1 cellular context compared by ENCODE assay signal in genomic region chr11:14374922-14375630, GRCh38.
TF ChIP-seq lines count a peak whose summit lies in the region.

No MANE protein-coding gene starts in this region.

TF ChIP-seq in H1, 55 proteins besides CTCF, POLR2A, EP300 and RAD21:
- TF ChIP-seq ATF3 (IDR thresholded peaks at IDR 0.05; ENCODE audit: insufficient read depth, low read depth, low read length) (no peak), NRF1 (IDR thresholded peaks at IDR 0.05; ENCODE audit: low read depth, low read length) (no peak), TAF1 (IDR thresholded peaks at IDR 0.05; ENCODE audit: low read depth, low read length) (no peak), HDAC6 (IDR thresholded peaks at IDR 0.05; ENCODE audit: low read depth, low read length) (no peak), CEBPB (IDR thresholded peaks at IDR 0.05; ENCODE audit: low read depth, low read length) (no peak), ASH2L (IDR thresholded peaks at IDR 0.05; ENCODE audit: low read length) (no peak), USF2 (IDR thresholded peaks at IDR 0.05; ENCODE audit: low read length) (no peak), JUN (IDR thresholded peaks at IDR 0.05; ENCODE audit: low read depth, low read length) (no peak), HDAC2 (IDR thresholded peaks at IDR 0.05; ENCODE audit: borderline replicate concordance in 1 of 2, low read depth in 2 of 2, low read length in 2 of 2) (no peak), POU5F1 (IDR thresholded peaks at IDR 0.05; ENCODE audit: low read depth, low read length) (no peak), CHD1 (IDR thresholded peaks at IDR 0.05; ENCODE audit: low read depth, low read length) (no peak), SIRT6 (IDR thresholded peaks at IDR 0.05; ENCODE audit: low read length) (no peak), CHD7 (IDR thresholded peaks at IDR 0.05; ENCODE audit: insufficient replicate concordance, low read length) (no peak), SIX5 (IDR thresholded peaks at IDR 0.05; ENCODE audit: low read depth, low read length) (no peak), EZH2 (IDR thresholded peaks at IDR 0.05; ENCODE audit: low read depth, low read length, severe bottlenecking) (no peak), RXRA (IDR thresholded peaks at IDR 0.05; ENCODE audit: insufficient read depth, low read depth, low read length) (no peak)
- TF ChIP-seq, protein P1, sequence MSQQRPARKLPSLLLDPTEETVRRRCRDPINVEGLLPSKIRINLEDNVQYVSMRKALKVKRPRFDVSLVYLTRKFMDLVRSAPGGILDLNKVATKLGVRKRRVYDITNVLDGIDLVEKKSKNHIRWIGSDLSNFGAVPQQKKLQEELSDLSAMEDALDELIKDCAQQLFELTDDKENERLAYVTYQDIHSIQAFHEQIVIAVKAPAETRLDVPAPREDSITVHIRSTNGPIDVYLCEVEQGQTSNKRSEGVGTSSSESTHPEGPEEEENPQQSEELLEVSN (IDR thresholded peaks at IDR 0.05), result no peak
